In the genomic region with DNA sequence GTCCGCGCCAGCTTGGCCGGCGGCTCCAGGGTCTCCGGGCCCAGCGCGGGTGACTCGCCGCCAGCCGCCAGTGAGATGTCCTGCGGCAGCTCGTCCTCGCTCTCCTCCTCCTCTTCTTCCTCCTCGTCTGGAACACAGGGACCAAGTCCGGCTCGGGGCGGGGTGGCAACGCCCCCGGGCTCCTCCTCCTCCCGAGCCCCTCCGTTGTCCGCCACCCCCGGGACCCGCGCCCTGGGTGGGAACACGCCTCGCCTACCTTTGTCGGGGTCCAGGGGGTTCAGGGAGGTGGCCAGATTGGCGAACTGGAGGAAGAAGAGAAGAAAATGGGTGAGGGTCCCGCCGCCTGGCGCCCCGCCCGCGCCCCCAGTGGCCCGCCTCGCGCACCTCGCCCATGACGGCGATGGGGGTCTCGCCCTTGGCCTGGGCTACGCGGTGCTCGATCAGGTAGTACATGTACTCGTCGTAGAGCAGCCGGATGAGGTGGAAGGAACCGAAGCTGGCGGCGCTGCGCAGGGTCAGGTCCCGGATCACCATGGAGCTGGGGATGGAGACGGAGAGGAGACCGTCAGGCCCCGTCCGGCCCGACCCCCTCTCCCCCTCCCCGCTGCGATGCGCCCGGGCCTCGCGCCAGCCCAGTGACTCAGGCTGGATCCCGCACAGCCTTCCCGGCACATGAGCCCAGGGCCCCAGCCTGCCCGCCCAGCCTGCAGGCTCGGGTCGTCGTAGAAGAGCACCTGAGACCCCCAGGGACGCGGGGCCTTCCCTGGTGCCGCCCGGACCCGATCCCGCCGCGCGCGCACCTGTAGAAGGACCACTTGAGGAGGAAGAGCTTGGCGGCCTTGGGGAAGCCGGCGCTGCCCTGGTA, we compare ENCODE assay signal across 1 cellular context.
TF ChIP-seq lines count a peak whose summit lies in the region.

No MANE protein-coding gene starts in this region.

TF ChIP-seq in GM23338, 12 proteins besides CTCF, POLR2A, EP300 and RAD21 (continued from another document):
- TF ChIP-seq, protein P1, sequence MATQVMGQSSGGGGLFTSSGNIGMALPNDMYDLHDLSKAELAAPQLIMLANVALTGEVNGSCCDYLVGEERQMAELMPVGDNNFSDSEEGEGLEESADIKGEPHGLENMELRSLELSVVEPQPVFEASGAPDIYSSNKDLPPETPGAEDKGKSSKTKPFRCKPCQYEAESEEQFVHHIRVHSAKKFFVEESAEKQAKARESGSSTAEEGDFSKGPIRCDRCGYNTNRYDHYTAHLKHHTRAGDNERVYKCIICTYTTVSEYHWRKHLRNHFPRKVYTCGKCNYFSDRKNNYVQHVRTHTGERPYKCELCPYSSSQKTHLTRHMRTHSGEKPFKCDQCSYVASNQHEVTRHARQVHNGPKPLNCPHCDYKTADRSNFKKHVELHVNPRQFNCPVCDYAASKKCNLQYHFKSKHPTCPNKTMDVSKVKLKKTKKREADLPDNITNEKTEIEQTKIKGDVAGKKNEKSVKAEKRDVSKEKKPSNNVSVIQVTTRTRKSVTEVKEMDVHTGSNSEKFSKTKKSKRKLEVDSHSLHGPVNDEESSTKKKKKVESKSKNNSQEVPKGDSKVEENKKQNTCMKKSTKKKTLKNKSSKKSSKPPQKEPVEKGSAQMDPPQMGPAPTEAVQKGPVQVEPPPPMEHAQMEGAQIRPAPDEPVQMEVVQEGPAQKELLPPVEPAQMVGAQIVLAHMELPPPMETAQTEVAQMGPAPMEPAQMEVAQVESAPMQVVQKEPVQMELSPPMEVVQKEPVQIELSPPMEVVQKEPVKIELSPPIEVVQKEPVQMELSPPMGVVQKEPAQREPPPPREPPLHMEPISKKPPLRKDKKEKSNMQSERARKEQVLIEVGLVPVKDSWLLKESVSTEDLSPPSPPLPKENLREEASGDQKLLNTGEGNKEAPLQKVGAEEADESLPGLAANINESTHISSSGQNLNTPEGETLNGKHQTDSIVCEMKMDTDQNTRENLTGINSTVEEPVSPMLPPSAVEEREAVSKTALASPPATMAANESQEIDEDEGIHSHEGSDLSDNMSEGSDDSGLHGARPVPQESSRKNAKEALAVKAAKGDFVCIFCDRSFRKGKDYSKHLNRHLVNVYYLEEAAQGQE (IDR thresholded peaks at IDR 0.05; ENCODE audit: unreplicated experiment): no peak
- TF ChIP-seq EZH2phosphoT487 (IDR thresholded peaks at IDR 0.05; ENCODE audit: unreplicated experiment): no peak
